In genomic region chr6:69729870-69730449, GRCh38 we compare ENCODE assay signal across 1 cellular context.
TF ChIP-seq lines count a peak whose summit lies in the region.

No MANE protein-coding gene starts in this region.

TF ChIP-seq in GM23338, 12 proteins besides CTCF, POLR2A, EP300 and RAD21 (continued from another document):
- TF ChIP-seq ZNF462 (CRISPR knock-in tag; IDR thresholded peaks at IDR 0.05) (no peak), ZNF331 (CRISPR knock-in tag; IDR thresholded peaks at IDR 0.05; ENCODE audit: low read depth) (no peak), REST (IDR thresholded peaks at IDR 0.05; ENCODE audit: unreplicated experiment) (no peak), NANOG (IDR thresholded peaks at IDR 0.05; ENCODE audit: borderline replicate concordance) (no peak), JUNB (IDR thresholded peaks at IDR 0.05; ENCODE audit: unreplicated experiment) (no peak)
